ENCODE assay signal across 11 cellular contexts in the genomic region with DNA sequence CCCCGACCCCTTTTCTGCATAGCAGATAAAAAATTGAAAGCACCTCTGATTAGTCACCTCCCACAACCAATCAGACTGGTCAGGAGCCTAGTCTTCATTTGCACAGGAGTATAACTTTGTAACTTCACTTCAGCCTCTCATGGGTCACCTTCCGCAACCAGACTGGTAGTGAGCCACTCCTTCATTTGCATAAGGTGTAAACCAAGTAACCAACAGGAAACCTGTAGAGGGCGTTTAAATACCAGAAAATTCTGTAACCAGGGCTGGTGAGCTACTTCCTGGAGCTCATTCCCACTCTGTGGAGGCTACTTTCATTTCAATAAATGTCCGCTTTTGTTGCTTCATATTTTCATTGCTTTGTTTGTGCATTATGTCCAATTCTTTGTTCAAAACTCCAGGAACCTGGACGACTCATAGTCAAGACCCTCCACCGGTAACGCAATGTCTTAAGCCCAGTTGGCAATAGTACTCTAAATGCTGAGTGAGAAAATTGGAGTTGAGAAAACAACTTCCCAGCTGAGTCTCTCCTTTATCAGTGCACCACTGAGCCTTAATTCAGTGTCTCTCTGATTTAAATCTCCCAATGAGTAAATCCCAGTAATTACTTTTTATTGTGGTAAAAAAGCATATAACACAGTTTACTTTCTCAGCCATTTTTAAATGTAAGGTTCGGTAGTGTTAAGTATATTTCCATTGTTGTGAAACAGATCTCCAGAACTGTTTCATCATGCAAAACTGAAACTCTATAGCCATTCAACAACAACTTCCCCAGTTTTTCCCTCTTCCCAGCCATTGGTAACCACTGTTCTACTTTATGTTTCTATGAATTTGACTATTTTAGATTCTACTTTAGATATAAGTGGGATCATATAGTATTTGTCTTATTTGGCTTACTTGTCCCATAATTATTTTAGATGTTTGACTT.
DNase-seq lines count a peak whose midpoint lies in the region; ATAC-seq, FAIRE-seq and TF ChIP-seq lines count a peak whose summit lies in the region.
"Had no signal": no experiment of that assay in that cellular context is flagged by ENCODE, and none has a peak within 500 bp of the region (broad histone marks: within the 10 kb centered on the region; RNA-seq: fewer than 3 reads in every experiment).

No MANE protein-coding gene starts in this region.

- no peaks in the 10 kb centered on the region for H3K27me3 Mint-ChIP-seq in effector memory CD8-positive, alpha-beta T cell
- H3K27me3 Mint-ChIP-seq: activated naive CD8-positive, alpha-beta T cell treated with anti-CD3 and anti-CD28 coated beads, Interleukin-2, amount 10 ng/mL, durations not matched to agents 7 days and 5 days had no signal

- H3K4me1 ChIP-seq in left lung (no peaks in the 10 kb centered on the region), tibial artery (no peaks in the 10 kb centered on the region)

- FAIRE-seq in TTC549 (lab: Jason Lieb, UNC) = peak; percentile 49

- H3K4me3 ChIP-seq in GM12875 (ENCODE audit: low read depth, low read length) (no peak overlapping the region), left lung (no peak overlapping the region), tibial artery (no peak overlapping the region)

- intact Hi-C loops in left lung (cut with DNase I) = no loop called here
- intact Hi-C loops in tibial artery (cut with DNase I; ENCODE audit: low total_unique reads) = no loop called here

- H3K27ac ChIP-seq in left lung (no peak overlapping the region), tibial artery (no peak overlapping the region)

- peaks cover 2 to 21% of the 10 kb centered on the region in 2 donors for H3K9me3 Mint-ChIP-seq in effector memory CD8-positive, alpha-beta T cell
- H3K9me3 Mint-ChIP-seq: activated naive CD8-positive, alpha-beta T cell treated with anti-CD3 and anti-CD28 coated beads, Interleukin-2, amount 10 ng/mL, durations not matched to agents 7 days and 5 days had no signal

- no peaks in the 10 kb centered on the region for H3K27me3 ChIP-seq in left lung
- H3K27me3 ChIP-seq in tibial artery = no peaks in the 10 kb centered on the region

- no peak overlapping the region for H3K27ac Mint-ChIP-seq in effector memory CD8-positive, alpha-beta T cell
- H3K27ac Mint-ChIP-seq: activated naive CD8-positive, alpha-beta T cell treated with anti-CD3 and anti-CD28 coated beads, Interleukin-2, amount 10 ng/mL, durations not matched to agents 7 days and 5 days had no signal

- H3K9me3 ChIP-seq in left lung (no peaks in the 10 kb centered on the region), tibial artery (no peaks in the 10 kb centered on the region)

- H3K4me3 Mint-ChIP-seq in effector memory CD8-positive, alpha-beta T cell = no peak overlapping the region
- H3K4me3 Mint-ChIP-seq: activated naive CD8-positive, alpha-beta T cell treated with anti-CD3 and anti-CD28 coated beads, Interleukin-2, amount 10 ng/mL, durations not matched to agents 7 days and 5 days had no signal

- H3K36me3 ChIP-seq in left lung = no peaks in the 10 kb centered on the region
- no peaks in the 10 kb centered on the region for H3K36me3 ChIP-seq in tibial artery

- TF ChIP-seq CTCF in GM12875 (IDR thresholded peaks at IDR 0.05; ENCODE audit: borderline replicate concordance, insufficient read depth, low read depth, low read length) = peak; percentile 6; the same call in 1 of the 2 replicates
- TF ChIP-seq CTCF in left lung (IDR thresholded peaks at IDR 0.05) = no peak
- no peak for TF ChIP-seq CTCF in tibial artery (IDR thresholded peaks at IDR 0.05)

- no peaks in the 10 kb centered on the region for H3K4me1 Mint-ChIP-seq in effector memory CD8-positive, alpha-beta T cell (ENCODE audit: low read depth in 2 of 2)

- peak; percentile 100 for ATAC-seq in left lung
- ATAC-seq in HG03025 (IDR thresholded peaks at IDR 0.05; ENCODE audit: low FRiP score, unreplicated experiment) = no peak
- ATAC-seq in effector memory CD8-positive, alpha-beta T cell (replicated peaks) = no peak

- H3K36me3 Mint-ChIP-seq in effector memory CD8-positive, alpha-beta T cell (ENCODE audit: insufficient read depth) = peaks cover 5% of the 10 kb centered on the region
- H3K36me3 Mint-ChIP-seq: activated naive CD8-positive, alpha-beta T cell treated with anti-CD3 and anti-CD28 coated beads, Interleukin-2, amount 10 ng/mL, durations not matched to agents 7 days and 5 days had no signal

- DNase-seq in HT-29 (ENCODE audit: low spot score) (peak; percentile 56), left lung (no peak), tibial artery (no peak)
- DNase-seq in activated CD8-positive, alpha-beta memory T cell treated with anti-CD3 and anti-CD28 coated beads for 24 hours = no peak
- DNase-seq in effector memory CD8-positive, alpha-beta T cell = no peak
- DNase-seq: activated naive CD8-positive, alpha-beta T cell treated with anti-CD3 and anti-CD28 coated beads, Interleukin-2, amount 10 ng/mL, durations not matched to agents 7 days and 5 days; NCI-H187; occipital lobe had no signal
